In genomic region chr10:71734797-71735196, GRCh38 we compare ENCODE assay signal across 22 cellular contexts. TPM values are rescaled to one million over a fixed set of nuclear protein-coding genes. Genes with fewer than 3 reads are reported as not detected.
A peak's percentile ranks its signal among the peaks of the same experiment; 100 is the strongest.
DNase-seq lines count a peak whose midpoint lies in the region; ATAC-seq, FAIRE-seq and TF ChIP-seq lines count a peak whose summit lies in the region.
"Had no signal": no experiment of that assay in that cellular context is flagged by ENCODE, and none has a peak within 500 bp of the region (broad histone marks: within the 10 kb centered on the region; RNA-seq: fewer than 3 reads in every experiment).

No MANE protein-coding gene starts in this region.

- CTCF ChIA-PET in activated CD4-positive, alpha-beta T cell treated with anti-CD3 and anti-CD28 coated beads, Interleukin-2, amount 10 ng/mL, durations not matched to agents 7 days and 5 days (lab: Charles Lee) = interaction anchor here (1.1 to 5.0 kb wide), 4 partner anchors 10 to 38 kb away, joined by 3 to 27 read pairs (median 21); partner anchors contain the start of gene VSIR
- CTCF ChIA-PET in Caco-2 (lab: Charles Lee) = no interaction called here

- POLR2A ChIA-PET in activated CD4-positive, alpha-beta T cell treated with anti-CD3 and anti-CD28 coated beads, Interleukin-2, amount 10 ng/mL, durations not matched to agents 7 days and 5 days (lab: Charles Lee) = no interaction called here
- POLR2A ChIA-PET in Caco-2 (lab: Charles Lee) = no interaction called here

- H3K4me3 ChIP-seq in bronchial epithelial cell (ENCODE audit: low read depth, low read length) (no peak overlapping the region), spleen (peak overlapping the region in 1 of 8 donors; percentile 47), Caco-2 (ENCODE audit: low read depth, low read length) (no peak overlapping the region)
- H3K4me3 ChIP-seq: A549, gastroesophageal sphincter had no signal

- intact Hi-C loops in spleen (cut with DNase I; ENCODE audit: low total_unique reads) (no loop called here), Caco-2 (cut with micrococcal nuclease; ENCODE audit: unreplicated experiment) (no loop called here)

- peaks cover 3% of the 10 kb centered on the region for H3K9me3 Mint-ChIP-seq in activated CD4-positive, alpha-beta T cell treated with anti-CD3 and anti-CD28 coated beads, Interleukin-2, amount 10 ng/mL, durations not matched to agents 7 days and 5 days
- H3K9me3 Mint-ChIP-seq in Caco-2 (ENCODE audit: unreplicated experiment) = no peaks in the 10 kb centered on the region
- H3K9me3 Mint-ChIP-seq: type B pancreatic cell had no signal

- H3K9me3 ChIP-seq in KOPT-K1 (ENCODE audit: insufficient read depth, low read length, poor library complexity, severe bottlenecking) = no peaks in the 10 kb centered on the region
- no peaks in the 10 kb centered on the region for H3K9me3 ChIP-seq in spleen
- H3K9me3 ChIP-seq in Caco-2 = no peaks in the 10 kb centered on the region
- H3K9me3 ChIP-seq: A549, gastroesophageal sphincter, SK-N-SH had no signal

- H3K4me1 ChIP-seq in spleen = peaks cover 31 to 99% (median 86%) of the 10 kb centered on the region in 6 donors
- peaks cover 7% of the 10 kb centered on the region for H3K4me1 ChIP-seq in Caco-2
- H3K4me1 ChIP-seq: A549 had no signal

- H3K36me3 Mint-ChIP-seq in activated CD4-positive, alpha-beta T cell treated with anti-CD3 and anti-CD28 coated beads, Interleukin-2, amount 10 ng/mL, durations not matched to agents 7 days and 5 days (ENCODE audit: low read depth) = peaks cover 12% of the 10 kb centered on the region
- H3K36me3 Mint-ChIP-seq in Caco-2 (ENCODE audit: insufficient read depth, unreplicated experiment) = no peaks in the 10 kb centered on the region
- H3K36me3 Mint-ChIP-seq: type B pancreatic cell had no signal

- WGBS in spleen, 5 donors = 81 to 90% (median 88%) methylated on average over 4 to 5 of the region's 5 CpGs

- TF ChIP-seq POLR2A in spleen (IDR thresholded peaks at IDR 0.05) = no peak

- no peak for DNase-seq in activated CD4-positive, alpha-beta T cell treated with anti-CD3 and anti-CD28 coated beads, Interleukin-2, amount 10 ng/mL, durations not matched to agents 7 days and 5 days
- no peak for DNase-seq in activated CD4-positive, alpha-beta T cell treated with anti-CD3 and anti-CD28 coated beads for 4 hours
- no peak for DNase-seq in bronchial epithelial cell (ENCODE audit: low read depth)
- no peak for DNase-seq in spleen
- DNase-seq in GOT3 (lab: John Stamatoyannopoulos, UW) = no peak
- DNase-seq in Caco-2 = no peak
- DNase-seq: activated gamma-delta T cell treated with Interleukin-2 at 50 U/mL for 16 hours, brain microvascular endothelial cell, dermis blood vessel endothelial cell, EL, erythroblast, HCEC 1CT, NCI-H1092 treated with DMSO at 0.1 percent for 48 hours, NCI-H2107, SK-N-SH had no signal

- peaks cover 92% of the 10 kb centered on the region for H3K4me1 Mint-ChIP-seq in activated CD4-positive, alpha-beta T cell treated with anti-CD3 and anti-CD28 coated beads, Interleukin-2, amount 10 ng/mL, durations not matched to agents 7 days and 5 days
- no peaks in the 10 kb centered on the region for H3K4me1 Mint-ChIP-seq in Caco-2 (ENCODE audit: low read depth, unreplicated experiment)

- H3K27ac ChIP-seq in KOPT-K1 (ENCODE audit: low read depth, low read length, poor library complexity, severe bottlenecking) = peak overlapping the region; percentile 89
- peak overlapping the region; percentile 81 to 98 (median 90) for H3K27ac ChIP-seq in spleen
- H3K27ac ChIP-seq: brain microvascular endothelial cell, KMS-11 had no signal

- no peaks in the 10 kb centered on the region for H3K27me3 Mint-ChIP-seq in activated CD4-positive, alpha-beta T cell treated with anti-CD3 and anti-CD28 coated beads, Interleukin-2, amount 10 ng/mL, durations not matched to agents 7 days and 5 days
- H3K27me3 Mint-ChIP-seq in Caco-2 (ENCODE audit: insufficient read depth, unreplicated experiment) = no peaks in the 10 kb centered on the region
- H3K27me3 Mint-ChIP-seq: type B pancreatic cell had no signal

- no peak for ATAC-seq in GM18867 (IDR thresholded peaks at IDR 0.05; ENCODE audit: unreplicated experiment)
- ATAC-seq: A549, gastroesophageal sphincter had no signal

- no peaks in the 10 kb centered on the region for H3K27me3 ChIP-seq in bronchial epithelial cell (ENCODE audit: control insufficient read depth, insufficient read depth, low read length)
- H3K27me3 ChIP-seq in spleen (replicated peaks in 1 of 7) = no peaks in the 10 kb centered on the region
- no peaks in the 10 kb centered on the region for H3K27me3 ChIP-seq in Caco-2 (replicated peaks; ENCODE audit: control insufficient read depth, insufficient read depth, low read length)
- H3K27me3 ChIP-seq: brain microvascular endothelial cell, gastroesophageal sphincter had no signal

- peak overlapping the region; percentile 89 for H3K27ac Mint-ChIP-seq in activated CD4-positive, alpha-beta T cell treated with anti-CD3 and anti-CD28 coated beads, Interleukin-2, amount 10 ng/mL, durations not matched to agents 7 days and 5 days
- H3K27ac Mint-ChIP-seq in Caco-2 (ENCODE audit: unreplicated experiment) = no peak overlapping the region
- H3K27ac Mint-ChIP-seq: type B pancreatic cell had no signal

- FAIRE-seq in bronchial epithelial cell (lab: Jason Lieb, UNC) = peak; percentile 13
- FAIRE-seq: A549, RCC 7860 had no signal

- no TSS peak for BruUV-seq in Caco-2 (replicated peaks; lab: Mats Ljungman, UMichigan)

- no peak overlapping the region for H3K4me3 Mint-ChIP-seq in activated CD4-positive, alpha-beta T cell treated with anti-CD3 and anti-CD28 coated beads, Interleukin-2, amount 10 ng/mL, durations not matched to agents 7 days and 5 days
- no peak overlapping the region for H3K4me3 Mint-ChIP-seq in Caco-2 (ENCODE audit: unreplicated experiment)
- H3K4me3 Mint-ChIP-seq: type B pancreatic cell had no signal

- no peaks in the 10 kb centered on the region for H3K36me3 ChIP-seq in KOPT-K1 (ENCODE audit: insufficient read depth, low read length)
- no peaks in the 10 kb centered on the region for H3K36me3 ChIP-seq in bronchial epithelial cell (ENCODE audit: control insufficient read depth, insufficient read depth, low read length)
- no peaks in the 10 kb centered on the region for H3K36me3 ChIP-seq in spleen
- H3K36me3 ChIP-seq in Caco-2 (ENCODE audit: control insufficient read depth, insufficient read depth, low read length) = no peaks in the 10 kb centered on the region
- H3K36me3 ChIP-seq: brain microvascular endothelial cell had no signal

- no peak for TF ChIP-seq CTCF in bronchial epithelial cell (IDR thresholded peaks at IDR 0.05; ENCODE audit: insufficient read depth, low read length, severe bottlenecking)
- no peak for TF ChIP-seq CTCF in spleen (IDR thresholded peaks at IDR 0.05 in 8 of 11, conservative IDR thresholded peaks at IDR 0.05 in 3 of 11)
- TF ChIP-seq CTCF in Caco-2 (IDR thresholded peaks at IDR 0.05; ENCODE audit: insufficient read depth in 1 of 2, low read depth in 1 of 2, low read length in 1 of 2, severe bottlenecking in 1 of 2, unreplicated experiment in 1 of 2) = no peak

RNA-seq across cellular contexts. Expression of gene C10orf105, which starts 15.2 kb away (rescaled TPM):
- under 1 TPM; 0.52 to 0.71 TPM for total RNA-seq in activated CD4-positive, alpha-beta T cell treated with anti-CD3 and anti-CD28 coated beads, Interleukin-2, amount 10 ng/mL, durations not matched to agents 7 days and 5 days
- total RNA-seq in bronchial epithelial cell (not detected in 2 replicates), spleen (1 to 10 TPM; 1.4 to 4.4 (median 3.4) TPM), Caco-2 (2022) (not detected in 2 replicates)
- polyA plus RNA-seq in spleen = under 1 TPM; 0.08 to 0.38 (median 0.20) TPM
- polyA plus RNA-seq: A549, SK-N-SH had no signal

RNA-seq across cellular contexts. Expression of gene VSIR, which starts 38.5 kb away (rescaled TPM):
- 100 to 1,000 TPM; 120 to 148 TPM for total RNA-seq in activated CD4-positive, alpha-beta T cell treated with anti-CD3 and anti-CD28 coated beads, Interleukin-2, amount 10 ng/mL, durations not matched to agents 7 days and 5 days
- total RNA-seq in bronchial epithelial cell = 6.8 and 7.9 TPM in 2 replicates
- 100 to 1,000 TPM; 202 to 512 (median 313) TPM for total RNA-seq in spleen
- 10 to 100 TPM; 34.5 to 84.3 (median 50.4) TPM for polyA plus RNA-seq in spleen
- total RNA-seq in Caco-2 (2022) = 41.9 and 44.0 TPM in 2 replicates
